ENCODE assay signal across 10 cellular contexts in the genomic region with DNA sequence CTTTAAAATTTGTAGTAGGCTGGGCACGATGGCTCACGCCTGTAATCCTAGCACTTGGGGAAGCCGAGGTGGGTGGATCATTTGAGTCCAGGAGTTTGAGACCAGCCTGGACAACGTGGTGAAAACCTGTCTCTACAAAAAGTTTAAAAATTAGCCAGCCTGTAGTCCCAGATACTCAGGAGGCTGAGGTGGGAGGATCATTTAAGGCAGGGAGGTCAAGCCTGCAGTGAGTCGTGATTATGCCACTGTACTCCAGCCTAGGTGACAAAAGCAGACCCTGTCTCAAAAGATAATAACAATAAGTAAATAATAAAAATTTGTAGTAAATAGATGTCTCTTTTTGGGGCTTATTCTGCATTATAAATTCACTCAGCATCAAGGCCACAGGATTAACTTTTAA.
DNase-seq lines count a peak whose midpoint lies in the region; ATAC-seq, FAIRE-seq and TF ChIP-seq lines count a peak whose summit lies in the region.
"Had no signal": no experiment of that assay in that cellular context is flagged by ENCODE, and none has a peak within 500 bp of the region (broad histone marks: within the 10 kb centered on the region; RNA-seq: fewer than 3 reads in every experiment).

No MANE protein-coding gene starts in this region.

- 0 out of 4 replicates have a peak overlapping the region, but pooled peaks of 1 of the 2 experiments have one; percentile 12 for H3K9ac ChIP-seq in K562 (ENCODE audit: insufficient read depth in 1 of 2, low read depth in 2 of 2, low read length in 2 of 2)
- H3K9ac ChIP-seq: neural progenitor cell had no signal

- intact Hi-C loops in heart left ventricle (cut with DNase I) (no loop called here), left cardiac atrium (cut with DNase I) (no loop called here), K562 (cut with micrococcal nuclease) (no loop called here), lower lobe of right lung (cut with DNase I) (no loop called here), body of pancreas (cut with DNase I) (no loop called here)

- H3K4me1 ChIP-seq in heart left ventricle: peaks cover 0 to 60% (median 16%) of the 10 kb centered on the region in 12 donors
- H3K4me1 ChIP-seq in K562 (replicated peaks in 1 of 2; ENCODE audit: control insufficient read depth in 2 of 2, insufficient read depth in 2 of 2, low read length in 2 of 2): peaks cover 0 to 10% of the 10 kb centered on the region in 2 experiments; a peak in 3 of 5 replicates
- H3K4me1 ChIP-seq in lower lobe of right lung: peaks cover 20% of the 10 kb centered on the region
- peaks cover 19 to 30% (median 25%) of the 10 kb centered on the region in 4 donors for H3K4me1 ChIP-seq in upper lobe of left lung
- H3K4me1 ChIP-seq in body of pancreas: peaks cover 10% of the 10 kb centered on the region
- H3K4me1 ChIP-seq: neural progenitor cell had no signal

- peak overlapping the region in 11 of 12 donors; percentile 45 to 93 (median 64) for H3K27ac ChIP-seq in heart left ventricle
- peak overlapping the region; percentile 65; the same call in 1 of the 3 replicates for H3K27ac ChIP-seq in K562 (ENCODE audit: extremely low read depth, low read depth, low read length)
- H3K27ac ChIP-seq in lower lobe of right lung: peak overlapping the region; percentile 70
- H3K27ac ChIP-seq in upper lobe of left lung: peak overlapping the region; percentile 50 to 83 (median 78)
- H3K27ac ChIP-seq in body of pancreas: peak overlapping the region in 1 of 4 donors; percentile 67
- H3K27ac ChIP-seq: neural progenitor cell had no signal

- H3K9me1 ChIP-seq in K562 (ENCODE audit: control insufficient read depth, insufficient read depth, low read length): no peaks in the 10 kb centered on the region

- POLR2A ChIA-PET in K562 (lab: Yijun Ruan, JAX): interaction anchor here (2.5 kb wide), 1 partner anchor 8 kb away, joined by 11 read pairs; no protein-coding TSS in a partner anchor

- ATAC-seq in heart left ventricle (no peak), left cardiac atrium (no peak), K562 (peak; percentile 6; the same call in 1 of the 3 replicates), lower lobe of right lung (no peak), upper lobe of left lung (ENCODE audit: low FRiP score in 2 of 2) (no peak), body of pancreas (no peak), esophagus mucosa (no peak)
- ATAC-seq: A549 had no signal

- no peak for TF ChIP-seq RAD21 in K562 (CRISPR knock-in tag; conservative IDR thresholded peaks at IDR 0.05 in 1 of 2, IDR thresholded peaks at IDR 0.05 in 1 of 2)

- TF ChIP-seq POLR2A in heart left ventricle (IDR thresholded peaks at IDR 0.05) (no peak), K562 (conservative IDR thresholded peaks at IDR 0.05) (no peak), upper lobe of left lung (IDR thresholded peaks at IDR 0.05) (no peak), body of pancreas (IDR thresholded peaks at IDR 0.05) (no peak)

- in situ Hi-C loops in K562 (cut with MboI): no loop called here

- H3K36me3 ChIP-seq in heart left ventricle (no peaks in the 10 kb centered on the region), K562 (ENCODE audit: control insufficient read depth, insufficient read depth, low read length) (no peaks in the 10 kb centered on the region), lower lobe of right lung (no peaks in the 10 kb centered on the region), upper lobe of left lung (no peaks in the 10 kb centered on the region), body of pancreas (replicated peaks in 1 of 2; ENCODE audit: insufficient read depth in 1 of 2, low read depth in 2 of 2) (no peaks in the 10 kb centered on the region)
- H3K36me3 ChIP-seq: neural progenitor cell had no signal

- DNase-seq in heart left ventricle (no peak), left cardiac atrium (no peak), K562 (ENCODE audit: extremely low read depth in 1 of 4, low spot score in 3 of 4) (no peak), lower lobe of right lung (no peak), upper lobe of left lung (no peak), body of pancreas (no peak)
- no peak for DNase-seq in activated CD4-positive, alpha-beta T cell treated with anti-CD3 and anti-CD28 coated beads for 4 hours

- no peak for FAIRE-seq in K562 (lab: Jason Lieb, UNC)
- FAIRE-seq: A549 had no signal

- TF ChIP-seq CTCF in heart left ventricle (IDR thresholded peaks at IDR 0.05): no peak
- no peak for TF ChIP-seq CTCF in K562 (IDR thresholded peaks at IDR 0.05 in 2 of 3, conservative IDR thresholded peaks at IDR 0.05 in 1 of 3; ENCODE audit: insufficient read depth in 2 of 3, low read depth in 1 of 3, low read length in 3 of 3)
- no peak for TF ChIP-seq CTCF in lower lobe of right lung (IDR thresholded peaks at IDR 0.05)
- no peak for TF ChIP-seq CTCF in upper lobe of left lung (IDR thresholded peaks at IDR 0.05)
- no peak for TF ChIP-seq CTCF in body of pancreas (IDR thresholded peaks at IDR 0.05)

- H3K9me3 ChIP-seq in heart left ventricle (no peaks in the 10 kb centered on the region), K562 (replicated peaks; ENCODE audit: control insufficient read depth, insufficient read depth, low read depth, low read length) (no peaks in the 10 kb centered on the region), lower lobe of right lung (no peaks in the 10 kb centered on the region), upper lobe of left lung (no peaks in the 10 kb centered on the region), body of pancreas (no peaks in the 10 kb centered on the region)
- H3K9me3 ChIP-seq: A549 had no signal

- BruUV-seq in K562 (replicated peaks; lab: Mats Ljungman, UMichigan): no TSS peak

- TF ChIP-seq EP300 in K562 (IDR thresholded peaks at IDR 0.05; ENCODE audit: low read length): no peak
- no peak for TF ChIP-seq EP300 in upper lobe of left lung (IDR thresholded peaks at IDR 0.05)

- H2AFZ ChIP-seq in K562 (ENCODE audit: low read depth, low read length): peak overlapping the region; percentile 95
- H2AFZ ChIP-seq: neural progenitor cell had no signal

- no peak overlapping the region for H3K4me3 ChIP-seq in heart left ventricle
- no peak overlapping the region for H3K4me3 ChIP-seq in K562
- no peak overlapping the region for H3K4me3 ChIP-seq in lower lobe of right lung
- H3K4me3 ChIP-seq in upper lobe of left lung: no peak overlapping the region
- H3K4me3 ChIP-seq in body of pancreas: no peak overlapping the region
- H3K4me3 ChIP-seq: A549, neural progenitor cell had no signal

- CTCF ChIA-PET in K562 (lab: Yijun Ruan, JAX; ENCODE audit: low intra/inter-chr PET ratio): no interaction called here

- H4K20me1 ChIP-seq in K562 (replicated peaks; ENCODE audit: control insufficient read depth, insufficient read depth, low read length): no peaks in the 10 kb centered on the region

- no peaks in the 10 kb centered on the region for H3K27me3 ChIP-seq in heart left ventricle
- H3K27me3 ChIP-seq in K562 (ENCODE audit: control insufficient read depth in 2 of 2, insufficient read depth in 2 of 2, low read length in 2 of 2): no peaks in the 10 kb centered on the region
- no peaks in the 10 kb centered on the region for H3K27me3 ChIP-seq in lower lobe of right lung (ENCODE audit: low read depth)
- H3K27me3 ChIP-seq in upper lobe of left lung: no peaks in the 10 kb centered on the region
- no peaks in the 10 kb centered on the region for H3K27me3 ChIP-seq in body of pancreas
- H3K27me3 ChIP-seq: neural progenitor cell had no signal

- no peak overlapping the region for H3K4me2 ChIP-seq in K562 (ENCODE audit: insufficient read depth, low read length)
- H3K4me2 ChIP-seq: A549, neural progenitor cell had no signal

- WGBS in heart left ventricle, 4 donors: 72 to 82% (median 75%) methylated on average over 5 of the region's 5 CpGs
- WGBS in K562 (ENCODE audit: insufficient coverage, low coverage, missing lambda C conversion rate): 50% methylated on average over 5 of the region's 5 CpGs
- WGBS in upper lobe of left lung, 2 donors: 71 to 76% methylated on average over 5 of the region's 5 CpGs
- WGBS in body of pancreas, 2 donors: 61 to 71% methylated on average over 5 of the region's 5 CpGs

- H3K79me2 ChIP-seq in K562 (ENCODE audit: control insufficient read depth, insufficient read depth, low read length): no peaks in the 10 kb centered on the region

TF ChIP-seq in K562, 482 proteins besides CTCF, POLR2A, EP300 and RAD21:
- no peak for TF ChIP-seq OTX1 (CRISPR knock-in tag; IDR thresholded peaks at IDR 0.05)
- TF ChIP-seq ZNF699 (CRISPR knock-in tag; IDR thresholded peaks at IDR 0.05; ENCODE audit: insufficient replicate concordance): no peak
- TF ChIP-seq, protein P1, sequence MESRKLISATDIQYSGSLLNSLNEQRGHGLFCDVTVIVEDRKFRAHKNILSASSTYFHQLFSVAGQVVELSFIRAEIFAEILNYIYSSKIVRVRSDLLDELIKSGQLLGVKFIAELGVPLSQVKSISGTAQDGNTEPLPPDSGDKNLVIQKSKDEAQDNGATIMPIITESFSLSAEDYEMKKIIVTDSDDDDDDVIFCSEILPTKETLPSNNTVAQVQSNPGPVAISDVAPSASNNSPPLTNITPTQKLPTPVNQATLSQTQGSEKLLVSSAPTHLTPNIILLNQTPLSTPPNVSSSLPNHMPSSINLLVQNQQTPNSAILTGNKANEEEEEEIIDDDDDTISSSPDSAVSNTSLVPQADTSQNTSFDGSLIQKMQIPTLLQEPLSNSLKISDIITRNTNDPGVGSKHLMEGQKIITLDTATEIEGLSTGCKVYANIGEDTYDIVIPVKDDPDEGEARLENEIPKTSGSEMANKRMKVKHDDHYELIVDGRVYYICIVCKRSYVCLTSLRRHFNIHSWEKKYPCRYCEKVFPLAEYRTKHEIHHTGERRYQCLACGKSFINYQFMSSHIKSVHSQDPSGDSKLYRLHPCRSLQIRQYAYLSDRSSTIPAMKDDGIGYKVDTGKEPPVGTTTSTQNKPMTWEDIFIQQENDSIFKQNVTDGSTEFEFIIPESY (CRISPR knock-in tag; IDR thresholded peaks at IDR 0.05): no peak
- no peak for TF ChIP-seq POLR2H (tag; IDR thresholded peaks at IDR 0.05; ENCODE audit: low read depth)
- no peak for TF ChIP-seq ZC3H11A (IDR thresholded peaks at IDR 0.05; ENCODE audit: low read depth, low read length)
- no peak for TF ChIP-seq GTF2F1 (IDR thresholded peaks at IDR 0.05; ENCODE audit: low read depth, low read length)
- TF ChIP-seq ZNF77 (CRISPR knock-in tag; IDR thresholded peaks at IDR 0.05): no peak
- no peak for TF ChIP-seq NCOA6 (IDR thresholded peaks at IDR 0.05)
- TF ChIP-seq, protein P2, sequence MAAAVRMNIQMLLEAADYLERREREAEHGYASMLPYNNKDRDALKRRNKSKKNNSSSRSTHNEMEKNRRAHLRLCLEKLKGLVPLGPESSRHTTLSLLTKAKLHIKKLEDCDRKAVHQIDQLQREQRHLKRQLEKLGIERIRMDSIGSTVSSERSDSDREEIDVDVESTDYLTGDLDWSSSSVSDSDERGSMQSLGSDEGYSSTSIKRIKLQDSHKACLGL (CRISPR knock-in tag; IDR thresholded peaks at IDR 0.05; ENCODE audit: borderline replicate concordance, poor library complexity, severe bottlenecking): no peak
